ENCODE assay signal across 27 cellular contexts in the genomic region with DNA sequence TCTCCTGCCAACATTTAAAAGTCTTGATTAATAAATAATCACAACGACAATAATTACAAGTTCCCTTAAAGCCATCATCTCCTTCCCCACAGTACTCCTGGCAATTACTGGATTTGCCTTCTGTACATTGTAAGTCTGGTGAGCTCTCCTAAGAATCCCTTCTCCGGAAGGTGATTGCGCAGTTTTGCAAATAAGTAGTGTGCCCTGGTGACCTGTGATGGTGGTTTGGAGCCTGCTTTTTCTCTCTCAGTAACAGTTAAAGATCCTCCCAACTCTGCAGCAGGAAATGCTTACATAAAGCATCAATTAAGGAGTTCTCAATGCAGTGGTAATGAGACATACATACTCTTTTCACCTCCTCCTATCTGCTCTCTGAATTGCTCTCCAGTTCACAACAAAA.
"Had no signal": no experiment of that assay in that cellular context is flagged by ENCODE, and none has a peak within 500 bp of the region (broad histone marks: within the 10 kb centered on the region; RNA-seq: fewer than 3 reads in every experiment).

No MANE protein-coding gene starts in this region.

- H3K36me3 ChIP-seq: adrenal gland had no signal

- H3K4me3 ChIP-seq: adrenal gland, PC-9 had no signal

- H3K4me2 ChIP-seq: PC-9 had no signal

- H3K27ac ChIP-seq: adrenal gland, PC-9, RWPE1 had no signal

- DNase-seq: activated CD4-positive, alpha-beta T cell treated with anti-CD3 and anti-CD28 coated beads for 36 hours; activated CD4-positive, alpha-beta T cell treated with anti-CD3 and anti-CD28 coated beads, Interleukin-2, amount 10 ng/mL, durations not matched to agents 7 days and 5 days; activated CD4-positive, alpha-beta T cell treated with anti-CD3 and anti-CD28 coated beads, Interleukin-2, amount 50 U/mL, for 48 hours; activated CD8-positive, alpha-beta T cell treated with anti-CD3 and anti-CD28 coated beads, Interleukin-2, amount 10 ng/mL, durations not matched to agents 7 days and 5 days; activated gamma-delta T cell; activated naive CD4-positive, alpha-beta T cell treated with anti-CD3 and anti-CD28 coated beads for 36 hours; activated T-cell treated with anti-CD3 and anti-CD28 coated beads, Interleukin-2, amount 50 U/mL, for 24 hours; adrenal gland; anterior cingulate cortex; caudate nucleus; cerebellar nuclear complex; KG1; NCI-H1092 treated with DMSO at 0.1 percent for 48 hours; NCI-H146; NCI-H187; NCI-H2029 treated with DMSO at 0.1 percent for 48 hours; NCI-H2171 treated with DMSO at 0.1 percent for 48 hours; NCI-H345; NCI-H524 treated with DMSO at 0.1 percent for 48 hours; NCI-H748 treated with DMSO at 0.1 percent for 48 hours; NK-92 treated with Interleukin-12 subunit alpha and Interleukin-12 subunit beta, amount 100 ng/mL, for 24 hours; PC-9; SIG-M5; SW 1271 had no signal

- H3K9me3 ChIP-seq: adrenal gland had no signal

- H2AFZ ChIP-seq: PC-9 had no signal

- ATAC-seq: activated CD4-positive, alpha-beta T cell treated with anti-CD3 and anti-CD28 coated beads for 36 hours; activated CD8-positive, alpha-beta T cell treated with anti-CD3 and anti-CD28 coated beads, Interleukin-2, amount 10 ng/mL, durations not matched to agents 7 days and 5 days; activated naive CD4-positive, alpha-beta T cell treated with anti-CD3 and anti-CD28 coated beads, Interleukin-2, amount 50 U/mL, for 72 hours; Right ventricle myocardium inferior had no signal
